In the genomic region with DNA sequence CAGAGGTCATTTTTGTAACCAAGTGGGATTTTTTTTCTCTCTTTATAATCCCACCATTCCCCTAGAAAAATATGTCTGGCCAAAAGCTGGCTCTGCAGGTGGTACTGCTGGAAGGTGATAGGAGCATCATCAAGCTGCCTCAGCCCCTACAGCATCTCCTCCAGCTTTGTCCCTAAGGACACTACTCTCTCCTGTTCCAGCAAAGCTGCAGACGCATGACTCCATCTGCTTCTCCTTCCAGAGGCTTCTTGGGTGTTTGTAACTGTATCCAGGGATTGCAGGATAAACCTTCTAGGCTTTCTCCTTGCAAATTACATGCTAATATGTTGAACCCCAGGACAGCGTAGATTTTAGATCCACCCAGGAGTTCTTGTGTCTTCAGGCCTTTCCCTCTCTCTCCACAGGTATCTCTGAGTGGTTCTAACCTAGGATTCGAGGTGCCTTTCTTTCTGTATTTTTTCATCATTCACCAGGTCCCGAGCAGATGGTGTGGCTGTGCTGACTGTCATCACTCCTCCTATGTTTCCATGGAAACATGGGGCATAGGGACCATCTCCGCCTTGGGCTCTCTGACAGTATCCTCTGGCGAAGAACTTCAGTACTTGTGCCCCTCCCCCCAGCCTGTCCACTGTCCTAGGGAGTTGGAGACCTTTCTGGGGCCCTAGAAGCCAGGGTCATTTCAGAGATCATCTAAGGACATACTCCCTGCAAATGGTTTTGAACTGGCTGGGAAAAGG, we compare ENCODE assay signal across 27 cellular contexts. TPM values are rescaled to one million over a fixed set of nuclear protein-coding genes. Genes with fewer than 3 reads are reported as not detected.
A peak's percentile ranks its signal among the peaks of the same experiment; 100 is the strongest.
DNase-seq lines count a peak whose midpoint lies in the region; ATAC-seq, FAIRE-seq and TF ChIP-seq lines count a peak whose summit lies in the region.
"Had no signal": no experiment of that assay in that cellular context is flagged by ENCODE, and none has a peak within 500 bp of the region (broad histone marks: within the 10 kb centered on the region; RNA-seq: fewer than 3 reads in every experiment).

No MANE protein-coding gene starts in this region.

- peak overlapping the region; percentile 98 for H3K27ac Mint-ChIP-seq in glutamatergic neuron (ENCODE audit: unreplicated experiment)
- H3K27ac Mint-ChIP-seq in stimulated activated naive B cell treated with anti-CD40 and anti-IgM and Interleukin-4, amounts not matched to agents 10 μg/mL and 1 μg/mL and 100 μg/mL, for 72 hours = peak overlapping the region; percentile 44
- H3K27ac Mint-ChIP-seq: mesothelial cell of epicardium; stimulated activated naive CD8-positive, alpha-beta T cell treated with anti-CD3 and anti-CD28 coated beads, Interleukin-15, Interleukin-2, amounts not matched to agents 100 ng/mL and 50 ng/mL, for 24 hours had no signal

- peaks cover 76% of the 10 kb centered on the region for H3K4me1 ChIP-seq in OCI-LY1 (ENCODE audit: insufficient read depth, low read length, severe bottlenecking)
- no peaks in the 10 kb centered on the region for H3K4me1 ChIP-seq in pancreas
- H3K4me1 ChIP-seq: BE2C, psoas muscle had no signal

- peaks cover 16% of the 10 kb centered on the region for H3K27me3 Mint-ChIP-seq in glutamatergic neuron (ENCODE audit: unreplicated experiment)
- no peaks in the 10 kb centered on the region for H3K27me3 Mint-ChIP-seq in stimulated activated naive B cell treated with anti-CD40 and anti-IgM and Interleukin-4, amounts not matched to agents 10 μg/mL and 1 μg/mL and 100 μg/mL, for 72 hours

- intact Hi-C loops in pancreas (cut with DNase I) = no loop called here

- H3K4me2 ChIP-seq in OCI-LY1 (ENCODE audit: low read length) = peak overlapping the region; percentile 91; the same call in 1 of the 2 replicates

- peaks cover 48% of the 10 kb centered on the region for H3K4me1 Mint-ChIP-seq in glutamatergic neuron (ENCODE audit: low read depth, unreplicated experiment)
- peaks cover 58 to 75% of the 10 kb centered on the region in 2 donors for H3K4me1 Mint-ChIP-seq in stimulated activated naive B cell treated with anti-CD40 and anti-IgM and Interleukin-4, amounts not matched to agents 10 μg/mL and 1 μg/mL and 100 μg/mL, for 72 hours

- no peak for TF ChIP-seq CTCF in OCI-LY1 (IDR thresholded peaks at IDR 0.05; ENCODE audit: low read length)
- no peak for TF ChIP-seq CTCF in glutamatergic neuron (IDR thresholded peaks at IDR 0.05; ENCODE audit: partially characterized antibody, unreplicated experiment)
- TF ChIP-seq CTCF in pancreas (IDR thresholded peaks at IDR 0.05) = no peak

- H3K79me2 ChIP-seq in OCI-LY1 (ENCODE audit: insufficient read depth, low read length) = 0 out of 2 replicates have a peak, but pooled peaks cover 2% of the 10 kb centered on the region

- H2AFZ ChIP-seq in OCI-LY1 (ENCODE audit: low read length) = no peak overlapping the region

- ATAC-seq in stimulated activated naive B cell treated with anti-CD40 and anti-IgM and Interleukin-4, amounts not matched to agents 10 μg/mL and 1 μg/mL and 100 μg/mL, for 72 hours (replicated peaks) = no peak
- ATAC-seq in pancreas = no peak
- ATAC-seq: activated CD4-positive, CD25-positive, alpha-beta regulatory T cell treated with anti-CD3 and anti-CD28 coated beads, Interleukin-2, amount 50 U/mL, for 24 hours; activated T-cell treated with anti-CD3 and anti-CD28 coated beads, Interleukin-2, amount 50 U/mL, for 4 hours; left lobe of liver; psoas muscle had no signal

- H3K4me3 ChIP-seq in OCI-LY1 (ENCODE audit: low read depth, low read length, poor library complexity, severe bottlenecking) = no peak overlapping the region
- H3K4me3 ChIP-seq in pancreas = no peak overlapping the region
- H3K4me3 ChIP-seq: psoas muscle, skin epidermis, tibial nerve had no signal

- peak overlapping the region; percentile 75 for H3K4me3 Mint-ChIP-seq in glutamatergic neuron (ENCODE audit: unreplicated experiment)
- no peak overlapping the region for H3K4me3 Mint-ChIP-seq in stimulated activated naive B cell treated with anti-CD40 and anti-IgM and Interleukin-4, amounts not matched to agents 10 μg/mL and 1 μg/mL and 100 μg/mL, for 72 hours
- H3K4me3 Mint-ChIP-seq: activated T-cell treated with anti-CD3 and anti-CD28 coated beads, Interleukin-2, amount 50 U/mL, for 4 hours; mesothelial cell of epicardium; stimulated activated naive CD8-positive, alpha-beta T cell treated with anti-CD3 and anti-CD28 coated beads, Interleukin-15, Interleukin-2, amounts not matched to agents 100 ng/mL and 50 ng/mL, for 24 hours had no signal

- no peak overlapping the region for H3K9ac ChIP-seq in OCI-LY1 (ENCODE audit: low read length)

- FAIRE-seq in pancreas (lab: Jason Lieb, UNC) = no peak
- FAIRE-seq: astrocyte, D721Med had no signal

- no peaks in the 10 kb centered on the region for H3K9me2 ChIP-seq in OCI-LY1 (ENCODE audit: low read depth, low read length)

- no peak overlapping the region for H3K27ac ChIP-seq in OCI-LY1 (ENCODE audit: low read depth, low read length, poor library complexity, severe bottlenecking)
- no peak overlapping the region for H3K27ac ChIP-seq in pancreas
- H3K27ac ChIP-seq: psoas muscle, RWPE1, skin epidermis had no signal

- H3K36me3 ChIP-seq in OCI-LY1 (ENCODE audit: insufficient read depth, low read length) (peaks cover 52% of the 10 kb centered on the region), pancreas (no peaks in the 10 kb centered on the region)
- H3K36me3 ChIP-seq: BE2C, tibial nerve had no signal

- no peaks in the 10 kb centered on the region for H3K9me3 ChIP-seq in OCI-LY1 (ENCODE audit: low read length)
- H3K9me3 ChIP-seq in pancreas = no peaks in the 10 kb centered on the region
- H3K9me3 ChIP-seq: BE2C, psoas muscle, tibial nerve had no signal

- H3K9me3 Mint-ChIP-seq in glutamatergic neuron (ENCODE audit: unreplicated experiment) = peaks cover 18% of the 10 kb centered on the region
- no peaks in the 10 kb centered on the region for H3K9me3 Mint-ChIP-seq in stimulated activated naive B cell treated with anti-CD40 and anti-IgM and Interleukin-4, amounts not matched to agents 10 μg/mL and 1 μg/mL and 100 μg/mL, for 72 hours
- H3K9me3 Mint-ChIP-seq: activated T-cell treated with anti-CD3 and anti-CD28 coated beads, Interleukin-2, amount 50 U/mL, for 4 hours; mesothelial cell of epicardium; stimulated activated naive CD8-positive, alpha-beta T cell treated with anti-CD3 and anti-CD28 coated beads, Interleukin-15, Interleukin-2, amounts not matched to agents 100 ng/mL and 50 ng/mL, for 24 hours had no signal

- no peaks in the 10 kb centered on the region for H3K27me3 ChIP-seq in OCI-LY1 (ENCODE audit: insufficient read depth, low read length)
- H3K27me3 ChIP-seq in pancreas = no peaks in the 10 kb centered on the region
- H3K27me3 ChIP-seq: BE2C, tibial nerve had no signal

- DNase-seq in NCI-H1694 (lab: John Stamatoyannopoulos, UW) = peak; percentile 93
- DNase-seq in glutamatergic neuron = peak; percentile 75
- DNase-seq in stimulated activated naive B cell treated with anti-CD40 and anti-IgM and Interleukin-4, amounts not matched to agents 10 μg/mL and 1 μg/mL and 100 μg/mL, for 72 hours = no peak
- no peak for DNase-seq in stimulated activated CD4-positive, alpha-beta T cell treated with anti-CD3 and anti-CD28 coated beads, Interleukin-2, amount 100 ng/mL, for 24 hours
- DNase-seq in pancreas = no peak
- no peak for DNase-seq in COLO829 (ENCODE audit: low spot score)
- DNase-seq: activated CD8-positive, alpha-beta memory T cell treated with anti-CD3 and anti-CD28 coated beads for 24 hours; activated naive CD4-positive, alpha-beta T cell treated with anti-CD3 and anti-CD28 coated beads, Interleukin-2, amount 50 U/mL, for 16 hours; activated T-cell treated with anti-CD3 and anti-CD28 coated beads, Interleukin-2, amount 50 U/mL, for 4 hours; BE2C; GDM1; KG1; NCI-H1930; NCI-H526; psoas muscle; stimulated activated CD4-positive, alpha-beta T cell treated with anti-CD3 and anti-CD28 coated beads, Interleukin-2, amount 100 ng/mL, for 48 hours; T-helper 9 cell had no signal

- 0 out of 2 replicates have a peak, but pooled peaks cover 6% of the 10 kb centered on the region for H3F3A ChIP-seq in OCI-LY1 (ENCODE audit: insufficient read depth, low read length)

- no peaks in the 10 kb centered on the region for H4K20me1 ChIP-seq in OCI-LY1 (ENCODE audit: insufficient read depth, low read length)

- 74 to 83% methylated on average over 6 of the region's 6 CpGs for WGBS in pancreas, 2 donors

- H3K36me3 Mint-ChIP-seq in glutamatergic neuron (ENCODE audit: unreplicated experiment) = no peaks in the 10 kb centered on the region
- peaks cover 32 to 41% of the 10 kb centered on the region in 2 donors for H3K36me3 Mint-ChIP-seq in stimulated activated naive B cell treated with anti-CD40 and anti-IgM and Interleukin-4, amounts not matched to agents 10 μg/mL and 1 μg/mL and 100 μg/mL, for 72 hours
- H3K36me3 Mint-ChIP-seq: mesothelial cell of epicardium had no signal

RNA-seq across cellular contexts. Expression of a gene that starts 34.3 kb away (rescaled TPM):
- total RNA-seq in glutamatergic neuron (ENCODE audit: unreplicated experiment) (125 TPM), pancreas (1 to 10 TPM in 2 of 6 donors, under 1 TPM in 4; 0.19 to 1.1 (median 0.64) TPM)
- under 1 TPM; 0.19 to 0.26 TPM for polyA plus RNA-seq in pancreas

Comparison
In these comparisons a context has a peak if more than half of its experiments do, and no peak if none do; other contexts are left out.
1. DNase-seq: peak in NCI-H1694 (single experiment) and glutamatergic neuron (single experiment); none in stimulated activated naive B cell treated with anti-CD40 and anti-IgM and Interleukin-4, amounts not matched to agents 10 μg/mL and 1 μg/mL and 100 μg/mL, for 72 hours (single experiment), stimulated activated CD4-positive, alpha-beta T cell treated with anti-CD3 and anti-CD28 coated beads, Interleukin-2, amount 100 ng/mL, for 24 hours (0 of 2), pancreas (0 of 6) and COLO829 (single experiment).
2. RNA of a gene that starts 34.3 kb away (total RNA-seq): 125 TPM in glutamatergic neuron (single experiment); 0.19 to 1.1 TPM in pancreas; every median in the first group is over 10 times any median in the second.